ENCODE assay signal across 1 cellular context in the genomic region with DNA sequence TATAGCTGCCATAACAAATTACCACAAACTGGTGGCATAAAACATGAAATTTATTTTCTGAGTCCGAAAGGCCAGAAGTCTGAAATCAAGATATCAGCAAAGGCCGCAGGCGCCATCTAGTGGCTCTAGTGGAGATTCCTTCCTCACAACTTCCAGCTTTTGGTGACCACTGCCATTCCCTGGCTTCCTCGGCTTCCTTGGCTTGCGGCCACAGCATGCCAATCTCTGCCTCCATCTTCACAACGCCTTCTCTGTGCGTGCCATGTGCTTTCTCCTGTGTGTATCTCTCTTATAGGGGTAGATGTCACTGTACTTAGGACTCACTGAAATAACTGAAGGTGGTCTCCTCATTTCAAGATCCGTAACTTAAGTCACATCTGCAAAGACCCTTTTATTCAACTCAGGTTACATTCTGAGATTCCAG.
A peak's percentile ranks its signal among the peaks of the same experiment; 100 is the strongest.
TF ChIP-seq lines count a peak whose summit lies in the region.

No MANE protein-coding gene starts in this region.

TF ChIP-seq in HepG2, 621 proteins besides CTCF, POLR2A, EP300 and RAD21 (continues in another document):
- TF ChIP-seq GLI4 (CRISPR knock-in tag; IDR thresholded peaks at IDR 0.05; ENCODE audit: borderline replicate concordance), result no peak
- TF ChIP-seq CBX5 (CRISPR knock-in tag; IDR thresholded peaks at IDR 0.05; ENCODE audit: borderline replicate concordance), result peak; percentile 93
- TF ChIP-seq GATAD2A (CRISPR knock-in tag; IDR thresholded peaks at IDR 0.05), result 0 out of 2 replicates have a peak, but pooled peaks have one; percentile 21
- peak; percentile 53; the same call in 1 of the 2 replicates for TF ChIP-seq ZMYM2 (CRISPR knock-in tag; IDR thresholded peaks at IDR 0.05)
- 0 out of 2 replicates have a peak, but pooled peaks have one; percentile 28 for TF ChIP-seq RFXAP (CRISPR knock-in tag; IDR thresholded peaks at IDR 0.05; ENCODE audit: borderline replicate concordance)
- no peak for TF ChIP-seq NFE2L2 (IDR thresholded peaks at IDR 0.05; ENCODE audit: low read length)
- TF ChIP-seq ZNF816 (CRISPR knock-in tag; IDR thresholded peaks at IDR 0.05; ENCODE audit: borderline replicate concordance), result no peak
- TF ChIP-seq, protein P1, sequence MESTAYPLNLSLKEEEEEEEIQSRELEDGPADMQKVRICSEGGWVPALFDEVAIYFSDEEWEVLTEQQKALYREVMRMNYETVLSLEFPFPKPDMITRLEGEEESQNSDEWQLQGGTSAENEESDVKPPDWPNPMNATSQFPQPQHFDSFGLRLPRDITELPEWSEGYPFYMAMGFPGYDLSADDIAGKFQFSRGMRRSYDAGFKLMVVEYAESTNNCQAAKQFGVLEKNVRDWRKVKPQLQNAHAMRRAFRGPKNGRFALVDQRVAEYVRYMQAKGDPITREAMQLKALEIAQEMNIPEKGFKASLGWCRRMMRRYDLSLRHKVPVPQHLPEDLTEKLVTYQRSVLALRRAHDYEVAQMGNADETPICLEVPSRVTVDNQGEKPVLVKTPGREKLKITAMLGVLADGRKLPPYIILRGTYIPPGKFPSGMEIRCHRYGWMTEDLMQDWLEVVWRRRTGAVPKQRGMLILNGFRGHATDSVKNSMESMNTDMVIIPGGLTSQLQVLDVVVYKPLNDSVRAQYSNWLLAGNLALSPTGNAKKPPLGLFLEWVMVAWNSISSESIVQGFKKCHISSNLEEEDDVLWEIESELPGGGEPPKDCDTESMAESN (CRISPR knock-in tag; conservative IDR thresholded peaks at IDR 0.05), result no peak
- TF ChIP-seq, protein P2, sequence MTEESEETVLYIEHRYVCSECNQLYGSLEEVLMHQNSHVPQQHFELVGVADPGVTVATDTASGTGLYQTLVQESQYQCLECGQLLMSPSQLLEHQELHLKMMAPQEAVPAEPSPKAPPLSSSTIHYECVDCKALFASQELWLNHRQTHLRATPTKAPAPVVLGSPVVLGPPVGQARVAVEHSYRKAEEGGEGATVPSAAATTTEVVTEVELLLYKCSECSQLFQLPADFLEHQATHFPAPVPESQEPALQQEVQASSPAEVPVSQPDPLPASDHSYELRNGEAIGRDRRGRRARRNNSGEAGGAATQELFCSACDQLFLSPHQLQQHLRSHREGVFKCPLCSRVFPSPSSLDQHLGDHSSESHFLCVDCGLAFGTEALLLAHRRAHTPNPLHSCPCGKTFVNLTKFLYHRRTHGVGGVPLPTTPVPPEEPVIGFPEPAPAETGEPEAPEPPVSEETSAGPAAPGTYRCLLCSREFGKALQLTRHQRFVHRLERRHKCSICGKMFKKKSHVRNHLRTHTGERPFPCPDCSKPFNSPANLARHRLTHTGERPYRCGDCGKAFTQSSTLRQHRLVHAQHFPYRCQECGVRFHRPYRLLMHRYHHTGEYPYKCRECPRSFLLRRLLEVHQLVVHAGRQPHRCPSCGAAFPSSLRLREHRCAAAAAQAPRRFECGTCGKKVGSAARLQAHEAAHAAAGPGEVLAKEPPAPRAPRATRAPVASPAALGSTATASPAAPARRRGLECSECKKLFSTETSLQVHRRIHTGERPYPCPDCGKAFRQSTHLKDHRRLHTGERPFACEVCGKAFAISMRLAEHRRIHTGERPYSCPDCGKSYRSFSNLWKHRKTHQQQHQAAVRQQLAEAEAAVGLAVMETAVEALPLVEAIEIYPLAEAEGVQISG (CRISPR knock-in tag; IDR thresholded peaks at IDR 0.05), result 0 out of 2 replicates have a peak, but pooled peaks have one; percentile 18
- TF ChIP-seq ELF1 (CRISPR knock-in tag; IDR thresholded peaks at IDR 0.05), result 0 out of 2 replicates have a peak, but pooled peaks have one; percentile 21
- TF ChIP-seq, protein P3, sequence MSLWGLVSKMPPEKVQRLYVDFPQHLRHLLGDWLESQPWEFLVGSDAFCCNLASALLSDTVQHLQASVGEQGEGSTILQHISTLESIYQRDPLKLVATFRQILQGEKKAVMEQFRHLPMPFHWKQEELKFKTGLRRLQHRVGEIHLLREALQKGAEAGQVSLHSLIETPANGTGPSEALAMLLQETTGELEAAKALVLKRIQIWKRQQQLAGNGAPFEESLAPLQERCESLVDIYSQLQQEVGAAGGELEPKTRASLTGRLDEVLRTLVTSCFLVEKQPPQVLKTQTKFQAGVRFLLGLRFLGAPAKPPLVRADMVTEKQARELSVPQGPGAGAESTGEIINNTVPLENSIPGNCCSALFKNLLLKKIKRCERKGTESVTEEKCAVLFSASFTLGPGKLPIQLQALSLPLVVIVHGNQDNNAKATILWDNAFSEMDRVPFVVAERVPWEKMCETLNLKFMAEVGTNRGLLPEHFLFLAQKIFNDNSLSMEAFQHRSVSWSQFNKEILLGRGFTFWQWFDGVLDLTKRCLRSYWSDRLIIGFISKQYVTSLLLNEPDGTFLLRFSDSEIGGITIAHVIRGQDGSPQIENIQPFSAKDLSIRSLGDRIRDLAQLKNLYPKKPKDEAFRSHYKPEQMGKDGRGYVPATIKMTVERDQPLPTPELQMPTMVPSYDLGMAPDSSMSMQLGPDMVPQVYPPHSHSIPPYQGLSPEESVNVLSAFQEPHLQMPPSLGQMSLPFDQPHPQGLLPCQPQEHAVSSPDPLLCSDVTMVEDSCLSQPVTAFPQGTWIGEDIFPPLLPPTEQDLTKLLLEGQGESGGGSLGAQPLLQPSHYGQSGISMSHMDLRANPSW (CRISPR knock-in tag; IDR thresholded peaks at IDR 0.05; ENCODE audit: borderline replicate concordance), result 0 out of 2 replicates have a peak, but pooled peaks have one; percentile 66
- peak; percentile 34; the same call in 1 of the 2 replicates for TF ChIP-seq FOXJ3 (CRISPR knock-in tag; IDR thresholded peaks at IDR 0.05; ENCODE audit: borderline replicate concordance)
- TF ChIP-seq GATAD1 (CRISPR knock-in tag; IDR thresholded peaks at IDR 0.05), result 0 out of 2 replicates have a peak, but pooled peaks have one; percentile 4
- TF ChIP-seq, protein P4, sequence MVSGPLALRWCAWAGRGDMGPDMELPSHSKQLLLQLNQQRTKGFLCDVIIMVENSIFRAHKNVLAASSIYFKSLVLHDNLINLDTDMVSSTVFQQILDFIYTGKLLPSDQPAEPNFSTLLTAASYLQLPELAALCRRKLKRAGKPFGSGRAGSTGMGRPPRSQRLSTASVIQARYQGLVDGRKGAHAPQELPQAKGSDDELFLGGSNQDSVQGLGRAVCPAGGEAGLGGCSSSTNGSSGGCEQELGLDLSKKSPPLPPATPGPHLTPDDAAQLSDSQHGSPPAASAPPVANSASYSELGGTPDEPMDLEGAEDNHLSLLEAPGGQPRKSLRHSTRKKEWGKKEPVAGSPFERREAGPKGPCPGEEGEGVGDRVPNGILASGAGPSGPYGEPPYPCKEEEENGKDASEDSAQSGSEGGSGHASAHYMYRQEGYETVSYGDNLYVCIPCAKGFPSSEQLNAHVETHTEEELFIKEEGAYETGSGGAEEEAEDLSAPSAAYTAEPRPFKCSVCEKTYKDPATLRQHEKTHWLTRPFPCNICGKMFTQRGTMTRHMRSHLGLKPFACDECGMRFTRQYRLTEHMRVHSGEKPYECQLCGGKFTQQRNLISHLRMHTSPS (CRISPR knock-in tag; IDR thresholded peaks at IDR 0.05; ENCODE audit: low read depth), result no peak
- peak; percentile 17; the same call in 1 of the 2 replicates for TF ChIP-seq GABPB1 (CRISPR knock-in tag; IDR thresholded peaks at IDR 0.05)
- TF ChIP-seq GABPA (IDR thresholded peaks at IDR 0.05; ENCODE audit: low read depth, low read length), result no peak
- no peak for TF ChIP-seq GABPA (CRISPR knock-in tag; IDR thresholded peaks at IDR 0.05; ENCODE audit: low read depth)
- peak; percentile 54; the same call in 1 of the 2 replicates for TF ChIP-seq ZNF230 (CRISPR knock-in tag; IDR thresholded peaks at IDR 0.05)
- peak; percentile 46; the same call in 1 of the 2 replicates for TF ChIP-seq ZNF772 (CRISPR knock-in tag; IDR thresholded peaks at IDR 0.05)
- peak; percentile 38; the same call in 1 of the 2 replicates for TF ChIP-seq ZNF264 (CRISPR knock-in tag; IDR thresholded peaks at IDR 0.05)
- TF ChIP-seq, protein P5, sequence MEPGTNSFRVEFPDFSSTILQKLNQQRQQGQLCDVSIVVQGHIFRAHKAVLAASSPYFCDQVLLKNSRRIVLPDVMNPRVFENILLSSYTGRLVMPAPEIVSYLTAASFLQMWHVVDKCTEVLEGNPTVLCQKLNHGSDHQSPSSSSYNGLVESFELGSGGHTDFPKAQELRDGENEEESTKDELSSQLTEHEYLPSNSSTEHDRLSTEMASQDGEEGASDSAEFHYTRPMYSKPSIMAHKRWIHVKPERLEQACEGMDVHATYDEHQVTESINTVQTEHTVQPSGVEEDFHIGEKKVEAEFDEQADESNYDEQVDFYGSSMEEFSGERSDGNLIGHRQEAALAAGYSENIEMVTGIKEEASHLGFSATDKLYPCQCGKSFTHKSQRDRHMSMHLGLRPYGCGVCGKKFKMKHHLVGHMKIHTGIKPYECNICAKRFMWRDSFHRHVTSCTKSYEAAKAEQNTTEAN (CRISPR knock-in tag; conservative IDR thresholded peaks at IDR 0.05), result 0 out of 2 replicates have a peak, but pooled peaks have one; percentile 35
- peak; percentile 65; the same call in 1 of the 2 replicates for TF ChIP-seq MIER2 (CRISPR knock-in tag; IDR thresholded peaks at IDR 0.05)
- TF ChIP-seq, protein P6, sequence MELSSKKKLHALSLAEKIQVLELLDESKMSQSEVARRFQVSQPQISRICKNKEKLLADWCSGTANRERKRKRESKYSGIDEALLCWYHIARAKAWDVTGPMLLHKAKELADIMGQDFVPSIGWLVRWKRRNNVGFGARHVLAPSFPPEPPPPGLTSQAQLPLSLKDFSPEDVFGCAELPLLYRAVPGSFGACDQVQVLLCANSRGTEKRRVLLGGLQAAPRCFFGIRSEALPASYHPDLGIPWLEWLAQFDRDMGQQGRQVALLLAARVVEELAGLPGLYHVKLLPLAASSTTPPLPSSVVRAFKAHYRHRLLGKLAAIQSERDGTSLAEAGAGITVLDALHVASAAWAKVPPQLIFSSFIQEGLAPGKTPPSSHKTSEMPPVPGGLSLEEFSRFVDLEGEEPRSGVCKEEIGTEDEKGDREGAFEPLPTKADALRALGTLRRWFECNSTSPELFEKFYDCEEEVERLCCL (CRISPR knock-in tag; IDR thresholded peaks at IDR 0.05; ENCODE audit: borderline replicate concordance), result no peak
- TF ChIP-seq, protein P7, sequence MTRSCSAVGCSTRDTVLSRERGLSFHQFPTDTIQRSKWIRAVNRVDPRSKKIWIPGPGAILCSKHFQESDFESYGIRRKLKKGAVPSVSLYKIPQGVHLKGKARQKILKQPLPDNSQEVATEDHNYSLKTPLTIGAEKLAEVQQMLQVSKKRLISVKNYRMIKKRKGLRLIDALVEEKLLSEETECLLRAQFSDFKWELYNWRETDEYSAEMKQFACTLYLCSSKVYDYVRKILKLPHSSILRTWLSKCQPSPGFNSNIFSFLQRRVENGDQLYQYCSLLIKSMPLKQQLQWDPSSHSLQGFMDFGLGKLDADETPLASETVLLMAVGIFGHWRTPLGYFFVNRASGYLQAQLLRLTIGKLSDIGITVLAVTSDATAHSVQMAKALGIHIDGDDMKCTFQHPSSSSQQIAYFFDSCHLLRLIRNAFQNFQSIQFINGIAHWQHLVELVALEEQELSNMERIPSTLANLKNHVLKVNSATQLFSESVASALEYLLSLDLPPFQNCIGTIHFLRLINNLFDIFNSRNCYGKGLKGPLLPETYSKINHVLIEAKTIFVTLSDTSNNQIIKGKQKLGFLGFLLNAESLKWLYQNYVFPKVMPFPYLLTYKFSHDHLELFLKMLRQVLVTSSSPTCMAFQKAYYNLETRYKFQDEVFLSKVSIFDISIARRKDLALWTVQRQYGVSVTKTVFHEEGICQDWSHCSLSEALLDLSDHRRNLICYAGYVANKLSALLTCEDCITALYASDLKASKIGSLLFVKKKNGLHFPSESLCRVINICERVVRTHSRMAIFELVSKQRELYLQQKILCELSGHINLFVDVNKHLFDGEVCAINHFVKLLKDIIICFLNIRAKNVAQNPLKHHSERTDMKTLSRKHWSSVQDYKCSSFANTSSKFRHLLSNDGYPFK (CRISPR knock-in tag; IDR thresholded peaks at IDR 0.05; ENCODE audit: borderline replicate concordance), result no peak
- TF ChIP-seq ELF3 (CRISPR knock-in tag; IDR thresholded peaks at IDR 0.05), result 0 out of 2 replicates have a peak, but pooled peaks have one; percentile 20
- TF ChIP-seq, protein P8, sequence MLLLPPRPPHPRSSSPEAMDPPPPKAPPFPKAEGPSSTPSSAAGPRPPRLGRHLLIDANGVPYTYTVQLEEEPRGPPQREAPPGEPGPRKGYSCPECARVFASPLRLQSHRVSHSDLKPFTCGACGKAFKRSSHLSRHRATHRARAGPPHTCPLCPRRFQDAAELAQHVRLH (CRISPR knock-in tag; IDR thresholded peaks at IDR 0.05; ENCODE audit: borderline replicate concordance, low read depth), result peak; percentile 71; the same call in 1 of the 2 replicates
- TF ChIP-seq, protein P9, sequence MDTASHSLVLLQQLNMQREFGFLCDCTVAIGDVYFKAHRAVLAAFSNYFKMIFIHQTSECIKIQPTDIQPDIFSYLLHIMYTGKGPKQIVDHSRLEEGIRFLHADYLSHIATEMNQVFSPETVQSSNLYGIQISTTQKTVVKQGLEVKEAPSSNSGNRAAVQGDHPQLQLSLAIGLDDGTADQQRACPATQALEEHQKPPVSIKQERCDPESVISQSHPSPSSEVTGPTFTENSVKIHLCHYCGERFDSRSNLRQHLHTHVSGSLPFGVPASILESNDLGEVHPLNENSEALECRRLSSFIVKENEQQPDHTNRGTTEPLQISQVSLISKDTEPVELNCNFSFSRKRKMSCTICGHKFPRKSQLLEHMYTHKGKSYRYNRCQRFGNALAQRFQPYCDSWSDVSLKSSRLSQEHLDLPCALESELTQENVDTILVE (CRISPR knock-in tag; IDR thresholded peaks at IDR 0.05), result peak; percentile 42; the same call in 1 of the 2 replicates
- TF ChIP-seq KDM3A (CRISPR knock-in tag; IDR thresholded peaks at IDR 0.05; ENCODE audit: low read depth), result 0 out of 2 replicates have a peak, but pooled peaks have one; percentile 43
- TF ChIP-seq XRCC5 (optimal IDR thresholded peaks at IDR 0.05; ENCODE audit: low read length), result peak; percentile 62
- TF ChIP-seq KAT8 (CRISPR knock-in tag; IDR thresholded peaks at IDR 0.05), result peak; percentile 43; the same call in 1 of the 2 replicates
- TF ChIP-seq ZMYM3 (CRISPR knock-in tag; IDR thresholded peaks at IDR 0.05), result peak; percentile 70; the same call in 1 of the 2 replicates
- TF ChIP-seq KLF16 (CRISPR knock-in tag; IDR thresholded peaks at IDR 0.05), result peak in 1 of 2 experiments; percentile 60; a peak in 2 of 4 replicates
- TF ChIP-seq CREB1 (IDR thresholded peaks at IDR 0.05), result no peak
- 0 out of 2 replicates have a peak, but pooled peaks have one; percentile 22 for TF ChIP-seq CREB1 (CRISPR knock-in tag; IDR thresholded peaks at IDR 0.05)
- TF ChIP-seq, protein P10, sequence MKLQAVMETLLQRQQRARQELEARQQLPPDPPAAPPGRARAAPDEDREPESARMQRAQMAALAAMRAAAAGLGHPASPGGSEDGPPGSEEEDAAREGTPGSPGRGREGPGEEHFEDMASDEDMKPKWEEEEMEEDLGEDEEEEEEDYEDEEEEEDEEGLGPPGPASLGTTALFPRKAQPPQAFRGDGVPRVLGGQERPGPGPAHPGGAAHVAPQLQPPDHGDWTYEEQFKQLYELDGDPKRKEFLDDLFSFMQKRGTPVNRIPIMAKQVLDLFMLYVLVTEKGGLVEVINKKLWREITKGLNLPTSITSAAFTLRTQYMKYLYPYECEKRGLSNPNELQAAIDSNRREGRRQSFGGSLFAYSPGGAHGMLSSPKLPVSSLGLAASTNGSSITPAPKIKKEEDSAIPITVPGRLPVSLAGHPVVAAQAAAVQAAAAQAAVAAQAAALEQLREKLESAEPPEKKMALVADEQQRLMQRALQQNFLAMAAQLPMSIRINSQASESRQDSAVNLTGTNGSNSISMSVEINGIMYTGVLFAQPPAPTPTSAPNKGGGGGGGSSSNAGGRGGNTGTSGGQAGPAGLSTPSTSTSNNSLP (IDR thresholded peaks at IDR 0.05; ENCODE audit: low read depth, low read length), result 0 out of 2 replicates have a peak, but pooled peaks have one; percentile 21
